9 cellular contexts compared by ENCODE assay signal in the genomic region with DNA sequence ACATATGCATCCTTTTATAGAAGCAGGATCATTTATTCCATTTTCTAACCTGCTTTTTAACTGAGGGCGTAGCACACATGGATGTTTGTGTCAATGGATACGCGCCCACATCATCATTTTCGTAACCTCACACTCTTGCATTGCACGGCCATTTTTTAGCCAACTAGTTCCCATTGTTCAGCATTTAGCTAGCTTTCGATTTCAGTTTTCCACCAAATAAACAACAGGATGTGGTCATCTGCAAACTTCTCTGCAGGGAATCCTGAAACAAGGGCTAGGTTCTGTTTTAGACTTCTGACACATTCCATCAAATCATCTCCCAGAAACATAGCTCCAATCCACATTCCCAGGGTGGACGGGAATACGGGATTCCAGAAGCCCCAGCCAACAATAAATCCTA. TPM values are rescaled to one million over a fixed set of nuclear protein-coding genes. Genes with fewer than 3 reads are reported as not detected.
DNase-seq lines count a peak whose midpoint lies in the region; ATAC-seq and TF ChIP-seq lines count a peak whose summit lies in the region.
"Had no signal": no experiment of that assay in that cellular context is flagged by ENCODE, and none has a peak within 500 bp of the region (broad histone marks: within the 10 kb centered on the region; RNA-seq: fewer than 3 reads in every experiment).

No MANE protein-coding gene starts in this region.

- H3K4me1 ChIP-seq in duodenal mucosa (ENCODE audit: control insufficient read depth in 1 of 2, insufficient read depth in 2 of 2, low read length in 2 of 2) (peaks cover 39 to 58% of the 10 kb centered on the region in 2 donors), prostate gland (replicated peaks) (peaks cover 23% of the 10 kb centered on the region)

- no peak for TF ChIP-seq CTCF in prostate gland (IDR thresholded peaks at IDR 0.05)

- intact Hi-C loops in prostate gland (cut with DNase I), result no loop called here

- ATAC-seq in HG02610 (IDR thresholded peaks at IDR 0.05; ENCODE audit: unreplicated experiment), result no peak
- ATAC-seq in GM18520 (IDR thresholded peaks at IDR 0.05; ENCODE audit: unreplicated experiment), result no peak

- H3K9me3 ChIP-seq in duodenal mucosa (ENCODE audit: control insufficient read depth in 1 of 2, low read length in 2 of 2) (no peaks in the 10 kb centered on the region), prostate gland (no peaks in the 10 kb centered on the region)

- H3K4me3 ChIP-seq in duodenal mucosa (ENCODE audit: low read depth in 1 of 2, low read length in 2 of 2) (peak overlapping the region in 1 of 2 donors; percentile 34), prostate gland (no peak overlapping the region)

- TF ChIP-seq POLR2A in prostate gland (IDR thresholded peaks at IDR 0.05), result no peak

- no peak overlapping the region for H3K9ac ChIP-seq in duodenal mucosa (ENCODE audit: low read depth in 1 of 2, low read length in 2 of 2)

- H3K27me3 ChIP-seq in duodenal mucosa (ENCODE audit: control insufficient read depth in 1 of 2, insufficient read depth in 2 of 2, low read length in 2 of 2) (no peaks in the 10 kb centered on the region), prostate gland (replicated peaks; ENCODE audit: insufficient read depth) (no peaks in the 10 kb centered on the region)

- H3K36me3 ChIP-seq in duodenal mucosa (ENCODE audit: control insufficient read depth in 1 of 2, insufficient read depth in 2 of 2, low read length in 2 of 2), result peaks cover 0 to 14% of the 10 kb centered on the region in 2 donors
- no peaks in the 10 kb centered on the region for H3K36me3 ChIP-seq in prostate gland

- 71% methylated on average over 8 of the region's 8 CpGs for WGBS in prostate gland

- DNase-seq in COLO829 (ENCODE audit: low spot score) (peak; percentile 32), OCI-M1 (lab: John Stamatoyannopoulos, UW) (peak; percentile 80), prostate gland (ENCODE audit: low spot score) (no peak), NCI-H1105 (lab: John Stamatoyannopoulos, UW) (no peak), NCI-H187 treated with DMSO at 0.1 percent for 48 hours (lab: John Stamatoyannopoulos, UW) (no peak)
- DNase-seq: substantia nigra had no signal

- H3K27ac ChIP-seq in duodenal mucosa (ENCODE audit: low read depth, low read length) (peak overlapping the region; percentile 69), prostate gland (peak overlapping the region; percentile 14 to 41)

RNA-seq across cellular contexts. Expression of gene CYB561, which starts 6.4 kb away (rescaled TPM):
- 100 to 1,000 TPM in 1 of 2 donors, 10 to 100 TPM in 1; 76.9 to 170 TPM for total RNA-seq in prostate gland

RNA-seq across cellular contexts. Expression of gene ACE, which starts 37.2 kb away (rescaled TPM):
- total RNA-seq in prostate gland, result 10 to 100 TPM; 42.8 to 54.6 TPM

Comparison
In these comparisons a context has a peak if more than half of its experiments do, and no peak if none do; other contexts are left out.
1. DNase-seq: peak in COLO829 (single experiment) and OCI-M1 (single experiment); none in prostate gland (single experiment), NCI-H1105 (single experiment) and NCI-H187 treated with DMSO at 0.1 percent for 48 hours (single experiment).